6 cellular contexts compared by ENCODE assay signal in the genomic region with DNA sequence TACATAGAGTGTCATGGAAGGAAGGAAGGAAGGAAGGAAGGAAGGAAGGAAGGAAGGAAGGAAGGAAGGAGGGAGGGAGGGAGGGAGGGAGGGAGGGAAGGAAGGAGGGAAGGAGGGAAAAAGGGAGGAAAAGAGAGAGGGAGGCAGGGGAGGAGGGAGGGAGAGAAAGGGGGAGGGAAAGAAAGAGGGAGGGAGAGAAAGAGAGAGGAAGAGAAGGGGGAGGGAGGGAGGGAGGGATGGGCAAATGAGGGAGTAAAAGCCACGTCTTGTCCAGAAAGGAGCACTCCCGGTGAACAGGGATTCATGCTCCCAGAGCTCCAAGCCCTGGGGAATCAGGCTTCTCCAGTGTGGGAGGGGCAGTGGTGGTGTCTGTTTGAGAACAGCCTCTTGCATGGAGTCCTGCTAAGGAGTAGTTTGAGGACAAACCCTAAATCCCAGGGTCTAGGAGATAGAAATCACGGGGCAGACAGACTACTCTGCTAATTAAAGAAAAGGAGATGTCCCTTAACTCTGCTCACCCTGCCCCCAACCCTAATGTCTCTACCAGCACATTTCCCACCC.
"Had no signal": no experiment of that assay in that cellular context is flagged by ENCODE, and none has a peak within 500 bp of the region (broad histone marks: within the 10 kb centered on the region; RNA-seq: fewer than 3 reads in every experiment).

No MANE protein-coding gene starts in this region.

- H3K4me3 ChIP-seq: GM23338 had no signal

- FAIRE-seq: H1, H54, HTR-8/SVneo had no signal

- H2AFZ ChIP-seq: GM23338 had no signal

- H3K4me2 ChIP-seq: GM23338 had no signal

- DNase-seq: H9, HCEC 1CT had no signal

- ATAC-seq: GM23338 had no signal
